Comparison of ENCODE assay signal across 10 cellular contexts in the genomic region with DNA sequence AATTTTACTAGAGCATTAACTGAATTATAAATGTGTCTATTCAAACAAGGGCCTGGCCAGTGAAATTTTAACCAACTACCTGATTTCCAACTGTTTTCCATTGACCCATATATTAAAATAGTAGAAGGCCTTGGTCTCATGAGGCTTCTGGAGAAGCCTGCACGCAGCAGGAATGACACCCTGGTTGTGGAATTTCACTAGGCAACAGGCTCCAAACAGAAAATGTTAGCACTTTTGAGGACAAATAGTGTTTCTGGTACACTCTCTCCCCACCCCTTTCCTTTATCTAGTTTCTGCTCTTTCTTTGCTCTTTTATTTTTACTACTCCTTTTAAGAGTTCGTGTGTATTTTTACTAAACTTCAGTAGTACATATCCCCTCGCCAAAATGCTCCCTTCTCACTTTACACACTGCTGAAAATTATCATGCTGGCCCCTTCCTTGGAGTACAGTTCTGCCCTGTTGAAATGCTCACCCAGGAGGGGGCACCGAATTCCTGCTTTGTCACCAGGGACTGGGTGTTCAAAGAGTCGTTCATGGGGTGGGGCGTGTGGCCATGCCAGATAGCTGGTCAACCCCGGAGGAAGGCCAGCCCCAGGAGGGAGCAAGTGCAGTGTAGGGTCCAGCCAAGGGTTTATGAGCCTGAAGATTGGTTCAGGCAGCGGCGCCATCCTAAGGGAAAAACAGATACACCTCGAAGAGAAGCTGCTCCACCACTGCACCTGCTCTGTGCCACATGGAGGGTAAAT. TPM values are rescaled to one million over a fixed set of nuclear protein-coding genes. Genes with fewer than 3 reads are reported as not detected.
A peak's percentile ranks its signal among the peaks of the same experiment; 100 is the strongest.
DNase-seq lines count a peak whose midpoint lies in the region; ATAC-seq and TF ChIP-seq lines count a peak whose summit lies in the region.
"Had no signal": no experiment of that assay in that cellular context is flagged by ENCODE, and none has a peak within 500 bp of the region (broad histone marks: within the 10 kb centered on the region; RNA-seq: fewer than 3 reads in every experiment).

No MANE protein-coding gene starts in this region.

- 55 to 63% methylated on average over 10 of the region's 10 CpGs for WGBS in tibial nerve, 2 donors

- H3K27ac ChIP-seq in tibial nerve, result peak overlapping the region; percentile 51 to 88 (median 74)

- H3K4me3 Mint-ChIP-seq in activated T-cell treated with anti-CD3 and anti-CD28 coated beads, Interleukin-2, amount 50 U/mL, for 72 hours, result peak overlapping the region; percentile 36 to 80
- no peak overlapping the region for H3K4me3 Mint-ChIP-seq in activated T-cell treated with anti-CD3 and anti-CD28 coated beads, Interleukin-2, amount 50 U/mL, for 4 hours
- no peak overlapping the region for H3K4me3 Mint-ChIP-seq in stimulated activated memory B cell treated with anti-CD40 and anti-IgM and Interleukin-4, amounts not matched to agents 10 μg/mL and 1 μg/mL and 100 μg/mL, for 72 hours
- H3K4me3 Mint-ChIP-seq: CD14-positive monocyte had no signal

- in situ Hi-C loops in astrocyte of the spinal cord (cut with HindIII; ENCODE audit: low sequenced_read_pairs), result no loop called here

- H3K36me3 Mint-ChIP-seq in activated T-cell treated with anti-CD3 and anti-CD28 coated beads, Interleukin-2, amount 50 U/mL, for 72 hours (ENCODE audit: insufficient read depth in 2 of 2), result peaks cover 9 to 16% of the 10 kb centered on the region in 2 donors
- H3K36me3 Mint-ChIP-seq in activated T-cell treated with anti-CD3 and anti-CD28 coated beads, Interleukin-2, amount 50 U/mL, for 4 hours (ENCODE audit: insufficient read depth), result no peaks in the 10 kb centered on the region
- H3K36me3 Mint-ChIP-seq in stimulated activated memory B cell treated with anti-CD40 and anti-IgM and Interleukin-4, amounts not matched to agents 10 μg/mL and 1 μg/mL and 100 μg/mL, for 72 hours, result no peaks in the 10 kb centered on the region
- H3K36me3 Mint-ChIP-seq: CD14-positive monocyte had no signal

- peaks cover 99% of the 10 kb centered on the region for H3K4me1 Mint-ChIP-seq in activated T-cell treated with anti-CD3 and anti-CD28 coated beads, Interleukin-2, amount 50 U/mL, for 72 hours (ENCODE audit: low read depth)
- peaks cover 91% of the 10 kb centered on the region for H3K4me1 Mint-ChIP-seq in activated T-cell treated with anti-CD3 and anti-CD28 coated beads, Interleukin-2, amount 50 U/mL, for 4 hours (ENCODE audit: low read depth)
- peaks cover 11% of the 10 kb centered on the region for H3K4me1 Mint-ChIP-seq in stimulated activated memory B cell treated with anti-CD40 and anti-IgM and Interleukin-4, amounts not matched to agents 10 μg/mL and 1 μg/mL and 100 μg/mL, for 72 hours

- no peaks in the 10 kb centered on the region for H3K27me3 ChIP-seq in tibial nerve

- no peak for DNase-seq in activated T-cell treated with anti-CD3 and anti-CD28 coated beads, Interleukin-2, amount 50 U/mL, for 72 hours
- no peak for DNase-seq in activated T-cell treated with anti-CD3 and anti-CD28 coated beads, Interleukin-2, amount 50 U/mL, for 4 hours
- DNase-seq in astrocyte of the spinal cord (ENCODE audit: low read depth, low spot score) (peak; percentile 94), lung microvascular endothelial cell (ENCODE audit: low read depth in 2 of 2) (peak; percentile 50 to 69), tibial nerve (ENCODE audit: low spot score in 2 of 2) (peak in 1 of 2 donors; percentile 62), SHP77 (lab: John Stamatoyannopoulos, UW) (no peak)
- DNase-seq: NCI-H1436 treated with DMSO at 0.1 percent for 48 hours had no signal

- no peaks in the 10 kb centered on the region for H3K9me3 ChIP-seq in tibial nerve

- peaks cover 2 to 4% of the 10 kb centered on the region in 2 donors for H3K9me3 Mint-ChIP-seq in activated T-cell treated with anti-CD3 and anti-CD28 coated beads, Interleukin-2, amount 50 U/mL, for 72 hours
- no peaks in the 10 kb centered on the region for H3K9me3 Mint-ChIP-seq in activated T-cell treated with anti-CD3 and anti-CD28 coated beads, Interleukin-2, amount 50 U/mL, for 4 hours
- H3K9me3 Mint-ChIP-seq in stimulated activated memory B cell treated with anti-CD40 and anti-IgM and Interleukin-4, amounts not matched to agents 10 μg/mL and 1 μg/mL and 100 μg/mL, for 72 hours, result no peaks in the 10 kb centered on the region

- H3K4me3 ChIP-seq in astrocyte of the spinal cord (ENCODE audit: low read depth, low read length), result no peak overlapping the region
- no peak overlapping the region for H3K4me3 ChIP-seq in tibial nerve

- H3K36me3 ChIP-seq in tibial nerve, result no peaks in the 10 kb centered on the region

- peaks cover 0 to 25% (median 14%) of the 10 kb centered on the region in 4 donors for H3K4me1 ChIP-seq in tibial nerve

- no peak for TF ChIP-seq CTCF in astrocyte of the spinal cord (IDR thresholded peaks at IDR 0.05; ENCODE audit: low read depth, low read length)
- no peak for TF ChIP-seq CTCF in tibial nerve (IDR thresholded peaks at IDR 0.05)

- no peak for TF ChIP-seq POLR2A in tibial nerve (IDR thresholded peaks at IDR 0.05)

- peak overlapping the region; percentile 1 for H3K27ac Mint-ChIP-seq in activated T-cell treated with anti-CD3 and anti-CD28 coated beads, Interleukin-2, amount 50 U/mL, for 72 hours
- no peak overlapping the region for H3K27ac Mint-ChIP-seq in stimulated activated memory B cell treated with anti-CD40 and anti-IgM and Interleukin-4, amounts not matched to agents 10 μg/mL and 1 μg/mL and 100 μg/mL, for 72 hours
- H3K27ac Mint-ChIP-seq: CD14-positive monocyte had no signal

- H3K27me3 Mint-ChIP-seq in activated T-cell treated with anti-CD3 and anti-CD28 coated beads, Interleukin-2, amount 50 U/mL, for 72 hours (ENCODE audit: low read depth), result no peaks in the 10 kb centered on the region
- H3K27me3 Mint-ChIP-seq in activated T-cell treated with anti-CD3 and anti-CD28 coated beads, Interleukin-2, amount 50 U/mL, for 4 hours (ENCODE audit: low read depth), result no peaks in the 10 kb centered on the region
- peaks cover 41% of the 10 kb centered on the region for H3K27me3 Mint-ChIP-seq in stimulated activated memory B cell treated with anti-CD40 and anti-IgM and Interleukin-4, amounts not matched to agents 10 μg/mL and 1 μg/mL and 100 μg/mL, for 72 hours

- TF ChIP-seq EP300 in tibial nerve (IDR thresholded peaks at IDR 0.05), result peak; percentile 43 to 66

- no peak for ATAC-seq in activated T-cell treated with anti-CD3 and anti-CD28 coated beads, Interleukin-2, amount 50 U/mL, for 72 hours (replicated peaks in 1 of 2)
- no peak for ATAC-seq in activated T-cell treated with anti-CD3 and anti-CD28 coated beads, Interleukin-2, amount 50 U/mL, for 4 hours
- no peak for ATAC-seq in HG03565 (IDR thresholded peaks at IDR 0.05; ENCODE audit: unreplicated experiment)
- ATAC-seq in stimulated activated memory B cell treated with anti-CD40 and anti-IgM and Interleukin-4, amounts not matched to agents 10 μg/mL and 1 μg/mL and 100 μg/mL, for 72 hours, result no peak

RNA-seq across cellular contexts. Expression of gene COL6A3, which starts 22.1 kb away (rescaled TPM):
- 10 to 100 TPM; 12.0 to 17.3 TPM for total RNA-seq in activated T-cell treated with anti-CD3 and anti-CD28 coated beads, Interleukin-2, amount 50 U/mL, for 72 hours
- total RNA-seq in activated T-cell treated with anti-CD3 and anti-CD28 coated beads, Interleukin-2, amount 50 U/mL, for 4 hours, result 10 to 100 TPM; 19.2 to 33.2 (median 19.4) TPM
- total RNA-seq in lung microvascular endothelial cell (1.8 and 3.3 TPM in 2 replicates), tibial nerve (100 to 1,000 TPM; 228 to 558 (median 364) TPM)

RNA-seq across cellular contexts. Expression of gene MLPH, which starts 51.0 kb away (rescaled TPM):
- total RNA-seq in activated T-cell treated with anti-CD3 and anti-CD28 coated beads, Interleukin-2, amount 50 U/mL, for 72 hours, result under 1 TPM in 1 of 2 donors, not detected in 1; 0.36 TPM
- under 1 TPM; 0.38 to 0.48 (median 0.47) TPM for total RNA-seq in activated T-cell treated with anti-CD3 and anti-CD28 coated beads, Interleukin-2, amount 50 U/mL, for 4 hours
- total RNA-seq in lung microvascular endothelial cell, result 0.20 and 0.22 TPM in 2 replicates
- total RNA-seq in tibial nerve, result 100 to 1,000 TPM in 1 of 4 donors, 10 to 100 TPM in 3; 41.4 to 108 (median 62.1) TPM

Comparison
In these comparisons a context has a peak if more than half of its experiments do, and no peak if none do; other contexts are left out.
1. H3K4me3 Mint-ChIP-seq: peak in activated T-cell treated with anti-CD3 and anti-CD28 coated beads, Interleukin-2, amount 50 U/mL, for 72 hours (2 of 2); none in activated T-cell treated with anti-CD3 and anti-CD28 coated beads, Interleukin-2, amount 50 U/mL, for 4 hours (single experiment) and stimulated activated memory B cell treated with anti-CD40 and anti-IgM and Interleukin-4, amounts not matched to agents 10 μg/mL and 1 μg/mL and 100 μg/mL, for 72 hours (single experiment).
2. DNase-seq: peak in astrocyte of the spinal cord (single experiment) and lung microvascular endothelial cell (2 of 2); none in activated T-cell treated with anti-CD3 and anti-CD28 coated beads, Interleukin-2, amount 50 U/mL, for 72 hours (0 of 2), activated T-cell treated with anti-CD3 and anti-CD28 coated beads, Interleukin-2, amount 50 U/mL, for 4 hours (single experiment) and SHP77 (0 of 2).
3. RNA of gene COL6A3, which starts 22.1 kb away (total RNA-seq): 228 to 558 TPM in tibial nerve; 19.2 to 33.2 TPM in activated T-cell treated with anti-CD3 and anti-CD28 coated beads, Interleukin-2, amount 50 U/mL, for 4 hours, 12.0 to 17.3 TPM in activated T-cell treated with anti-CD3 and anti-CD28 coated beads, Interleukin-2, amount 50 U/mL, for 72 hours and 1.8 to 3.3 TPM in lung microvascular endothelial cell; every median in the first group is over 4 times any median in the second.
4. RNA of gene MLPH, which starts 51.0 kb away (total RNA-seq): 41.4 to 108 TPM in tibial nerve; 0.38 to 0.48 TPM in activated T-cell treated with anti-CD3 and anti-CD28 coated beads, Interleukin-2, amount 50 U/mL, for 4 hours, 0.36 TPM in activated T-cell treated with anti-CD3 and anti-CD28 coated beads, Interleukin-2, amount 50 U/mL, for 72 hours and 0.20 to 0.22 TPM in lung microvascular endothelial cell; every median in the first group is over 10 times any median in the second.